In the genomic region with DNA sequence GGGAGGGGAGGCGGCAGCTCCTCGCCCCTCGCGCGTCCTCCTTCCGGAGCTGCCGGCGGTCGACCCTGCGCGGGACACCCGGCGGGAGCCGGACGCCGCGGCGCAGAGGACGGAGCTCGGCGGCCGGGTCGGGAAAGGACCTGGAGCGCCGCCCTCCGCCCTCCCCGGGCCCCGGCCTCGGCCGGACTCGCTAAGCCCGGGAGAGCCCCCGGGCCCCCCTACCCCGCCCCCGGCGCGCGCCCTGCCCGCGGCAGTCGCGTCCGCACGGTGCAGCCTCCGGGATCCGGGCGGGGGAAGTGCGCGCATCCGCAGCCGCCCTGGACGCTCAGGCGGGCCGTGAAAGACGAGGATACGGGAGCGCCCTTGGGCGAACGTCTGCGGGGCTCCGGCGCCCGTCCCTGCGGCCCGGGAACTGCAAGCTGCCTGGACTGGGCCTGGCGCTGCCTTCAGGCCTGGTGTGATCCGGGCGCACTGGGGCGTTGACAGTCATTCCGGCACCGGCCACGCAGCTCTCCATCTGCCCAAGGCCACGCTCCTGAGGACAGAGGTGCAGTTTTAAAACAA, we compare ENCODE assay signal across 8 cellular contexts. TPM values are rescaled to one million over a fixed set of nuclear protein-coding genes. Genes with fewer than 3 reads are reported as not detected.
DNase-seq lines count a peak whose midpoint lies in the region; ATAC-seq and TF ChIP-seq lines count a peak whose summit lies in the region.

No MANE protein-coding gene starts in this region.

- peak overlapping the region; percentile 85 to 99 (median 94) for H3K27ac ChIP-seq in esophagus muscularis mucosa (replicated peaks in 1 of 4)

- H3K27me3 ChIP-seq in HAP-1 (ENCODE audit: low read depth) (no peaks in the 10 kb centered on the region), esophagus muscularis mucosa (no peaks in the 10 kb centered on the region)

- H3K4me3 ChIP-seq in HAP-1 (peak overlapping the region; percentile 36), esophagus muscularis mucosa (peak overlapping the region; percentile 75 to 92 (median 82))

- H3K27me3 Mint-ChIP-seq in T-helper 2 cell treated with Interferon-gamma antibody and Interleukin-4, amounts not matched to agents 5 μg/mL and 100 μg/mL, for 36 hours (ENCODE audit: low read depth): peaks cover 20% of the 10 kb centered on the region
- H3K27me3 Mint-ChIP-seq in nephron progenitor cell (ENCODE audit: low read depth, poor library complexity): peaks cover 46% of the 10 kb centered on the region

- H3K27ac Mint-ChIP-seq in T-helper 2 cell treated with Interferon-gamma antibody and Interleukin-4, amounts not matched to agents 5 μg/mL and 100 μg/mL, for 36 hours: no peak overlapping the region
- H3K27ac Mint-ChIP-seq in nephron progenitor cell: no peak overlapping the region

- TF ChIP-seq CTCF in esophagus muscularis mucosa (IDR thresholded peaks at IDR 0.05) (no peak), nephron progenitor cell (IDR thresholded peaks at IDR 0.05) (no peak)

- H3K9me3 ChIP-seq in HAP-1: no peaks in the 10 kb centered on the region
- H3K9me3 ChIP-seq in esophagus muscularis mucosa: no peaks in the 10 kb centered on the region

- no peak for ATAC-seq in GM18870 (IDR thresholded peaks at IDR 0.05; ENCODE audit: unreplicated experiment)

- no peak for TF ChIP-seq EP300 in esophagus muscularis mucosa (IDR thresholded peaks at IDR 0.05)

- 0% methylated on average over 10 of the region's 73 CpGs for WGBS in esophagus muscularis mucosa

- peaks cover 2% of the 10 kb centered on the region for H3K36me3 ChIP-seq in HAP-1 (replicated peaks)
- H3K36me3 ChIP-seq in esophagus muscularis mucosa: peaks cover 0 to 9% (median 3%) of the 10 kb centered on the region in 4 donors

- no peaks in the 10 kb centered on the region for H3K36me3 Mint-ChIP-seq in T-helper 2 cell treated with Interferon-gamma antibody and Interleukin-4, amounts not matched to agents 5 μg/mL and 100 μg/mL, for 36 hours (ENCODE audit: low read depth)
- no peaks in the 10 kb centered on the region for H3K36me3 Mint-ChIP-seq in nephron progenitor cell (ENCODE audit: low read depth)

- DNase-seq in HAP-1 (ENCODE audit: low spot score in 2 of 2) (peak in 1 of 2 experiments; percentile 49), esophagus muscularis mucosa (ENCODE audit: extremely low spot score) (no peak), nephron progenitor cell (peak; percentile 58), KBM-7 (no peak), NCI-H1092 treated with DMSO at 0.1 percent for 48 hours (lab: John Stamatoyannopoulos, UW) (no peak)
- DNase-seq in T-helper 2 cell treated with Interferon-gamma antibody and Interleukin-4, amounts not matched to agents 5 μg/mL and 100 μg/mL, for 36 hours (ENCODE audit: low spot score): no peak
- no peak for DNase-seq in activated effector memory CD4-positive, alpha-beta T cell treated with Interleukin-2 at 50 U/mL for 16 hours

- peak overlapping the region; percentile 50 for H3K4me3 Mint-ChIP-seq in T-helper 2 cell treated with Interferon-gamma antibody and Interleukin-4, amounts not matched to agents 5 μg/mL and 100 μg/mL, for 36 hours
- H3K4me3 Mint-ChIP-seq in nephron progenitor cell: peak overlapping the region; percentile 62

- intact Hi-C loops in esophagus muscularis mucosa (cut with DNase I): no loop called here

- H3K4me1 ChIP-seq in HAP-1: peaks cover 17% of the 10 kb centered on the region
- H3K4me1 ChIP-seq in esophagus muscularis mucosa: peaks cover 50 to 76% (median 61%) of the 10 kb centered on the region in 4 donors

- no peaks in the 10 kb centered on the region for H3K9me3 Mint-ChIP-seq in T-helper 2 cell treated with Interferon-gamma antibody and Interleukin-4, amounts not matched to agents 5 μg/mL and 100 μg/mL, for 36 hours
- no peaks in the 10 kb centered on the region for H3K9me3 Mint-ChIP-seq in nephron progenitor cell

- TF ChIP-seq POLR2A in esophagus muscularis mucosa (IDR thresholded peaks at IDR 0.05; ENCODE audit: low read depth): no peak

- peaks cover 3% of the 10 kb centered on the region for H3K4me1 Mint-ChIP-seq in T-helper 2 cell treated with Interferon-gamma antibody and Interleukin-4, amounts not matched to agents 5 μg/mL and 100 μg/mL, for 36 hours (ENCODE audit: low read depth)
- peaks cover 28% of the 10 kb centered on the region for H3K4me1 Mint-ChIP-seq in nephron progenitor cell

- in situ Hi-C loops in HAP-1 (cut with MboI; ENCODE audit: low sequenced_read_pairs): no loop called here
- in situ Hi-C loops in KBM-7 (cut with MboI; ENCODE audit: low pct_unique_long_range_greater_than_20kb, low sequenced_read_pairs): no loop called here

RNA-seq across cellular contexts. Expression of gene NACC2, which starts 0.5 kb away (rescaled TPM):
- 100 to 1,000 TPM in 3 of 4 donors, 10 to 100 TPM in 1; 93.8 to 192 (median 142) TPM for total RNA-seq in esophagus muscularis mucosa

RNA-seq across cellular contexts. Expression of gene TMEM250, which starts 23.1 kb away (rescaled TPM):
- total RNA-seq in esophagus muscularis mucosa: 10 to 100 TPM; 33.6 to 77.6 (median 59.4) TPM
